In the genomic region with DNA sequence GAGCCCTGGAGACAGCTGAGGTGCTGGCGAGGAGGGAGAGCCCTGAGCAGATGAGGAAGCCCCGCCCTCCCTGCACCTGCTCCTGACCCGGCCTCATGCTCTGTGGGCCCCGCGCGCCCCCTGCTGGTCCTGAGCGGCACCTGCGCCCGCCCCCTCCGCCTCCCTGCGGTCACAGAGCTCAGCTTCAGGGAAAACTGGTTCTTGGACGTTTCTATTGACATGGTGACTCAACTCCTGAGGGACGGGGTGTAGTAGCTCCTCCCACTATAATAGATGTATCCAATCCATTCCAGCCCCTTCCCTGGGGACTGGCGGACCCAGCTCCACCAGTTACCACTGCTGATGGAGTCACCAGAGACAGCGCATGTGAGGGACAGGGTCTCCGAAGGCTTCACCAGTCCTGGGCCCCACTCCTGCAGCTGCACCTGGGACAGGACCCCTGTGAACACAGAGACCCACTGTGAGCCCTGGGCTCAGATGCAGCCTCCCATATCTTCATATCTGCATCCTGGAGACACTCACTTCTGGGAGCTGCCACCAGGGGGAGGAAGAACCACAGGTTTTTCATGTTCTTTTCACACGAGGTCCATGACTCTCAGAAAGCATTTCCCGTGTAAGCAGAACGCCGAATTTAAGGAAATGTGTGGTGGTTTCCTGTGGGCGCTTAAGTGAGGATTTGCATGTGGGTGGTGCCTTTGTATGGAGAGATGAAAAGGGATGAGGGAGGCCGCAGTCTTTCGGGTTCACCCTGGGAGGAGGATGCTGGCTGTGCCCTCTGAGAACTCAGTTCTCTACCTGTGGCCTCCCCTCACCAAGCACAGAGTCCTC, we compare ENCODE assay signal across 7 cellular contexts.
DNase-seq lines count a peak whose midpoint lies in the region; ATAC-seq and TF ChIP-seq lines count a peak whose summit lies in the region.

No MANE protein-coding gene starts in this region.

- no peak for TF ChIP-seq POLR2A in vagina (IDR thresholded peaks at IDR 0.05)

- no peaks in the 10 kb centered on the region for H3K27me3 ChIP-seq in vagina

- DNase-seq in NOMO-1 treated with dmso at 0.1 percent for 144 hours (lab: John Stamatoyannopoulos, UW; ENCODE audit: unreplicated experiment) = peak; percentile 28
- DNase-seq in activated CD8-positive, alpha-beta memory T cell treated with anti-CD3 and anti-CD28 coated beads for 24 hours = peak; percentile 96
- DNase-seq in germinal center (ENCODE audit: low spot score) = peak; percentile 56
- DNase-seq in stimulated activated CD4-positive, alpha-beta T cell treated with anti-CD3 and anti-CD28 coated beads, Interleukin-4, amount 100 ng/mL, for 48 hours (ENCODE audit: low read depth in 2 of 2) = peak; percentile 85 to 89
- DNase-seq in vagina (ENCODE audit: extremely low spot score in 2 of 2) = no peak

- intact Hi-C loops in vagina (cut with DNase I) = no loop called here

- no peaks in the 10 kb centered on the region for H3K4me1 ChIP-seq in vagina

- H3K9me3 ChIP-seq in vagina = no peaks in the 10 kb centered on the region

- peak in 1 of 3 experiments; percentile 10 for TF ChIP-seq CTCF in vagina (IDR thresholded peaks at IDR 0.05)

- ATAC-seq in GM18498 (IDR thresholded peaks at IDR 0.05; ENCODE audit: unreplicated experiment) = peak; percentile 58
- ATAC-seq in HG03159 (IDR thresholded peaks at IDR 0.05; ENCODE audit: unreplicated experiment) = peak; percentile 43

- H3K4me3 ChIP-seq in vagina = no peak overlapping the region

- H3K36me3 ChIP-seq in vagina = no peaks in the 10 kb centered on the region

- H3K27ac ChIP-seq in vagina = no peak overlapping the region

Comparison
In these comparisons a context has a peak if more than half of its experiments do, and no peak if none do; other contexts are left out.
1. DNase-seq: peak in NOMO-1 treated with dmso at 0.1 percent for 144 hours (single experiment), activated CD8-positive, alpha-beta memory T cell treated with anti-CD3 and anti-CD28 coated beads for 24 hours (single experiment), germinal center (single experiment) and stimulated activated CD4-positive, alpha-beta T cell treated with anti-CD3 and anti-CD28 coated beads, Interleukin-4, amount 100 ng/mL, for 48 hours (2 of 2); none in vagina (0 of 2).